In genomic region chr20:44091026-44091425, GRCh38 we compare ENCODE assay signal across 26 cellular contexts.
DNase-seq lines count a peak whose midpoint lies in the region; ATAC-seq, FAIRE-seq and TF ChIP-seq lines count a peak whose summit lies in the region.
"Had no signal": no experiment of that assay in that cellular context is flagged by ENCODE, and none has a peak within 500 bp of the region (broad histone marks: within the 10 kb centered on the region; RNA-seq: fewer than 3 reads in every experiment).

No MANE protein-coding gene starts in this region.

- no peak overlapping the region for H3K23ac ChIP-seq in H1 (ENCODE audit: insufficient read length)
- no peak overlapping the region for H3K23ac ChIP-seq in mesendoderm (ENCODE audit: low read length)

- H3K79me2 ChIP-seq in HCT116 (ENCODE audit: insufficient read depth, low read length) (no peaks in the 10 kb centered on the region), H1 (ENCODE audit: control insufficient read depth in 1 of 2, insufficient read depth in 2 of 2, low read length in 2 of 2) (no peaks in the 10 kb centered on the region), mesendoderm (ENCODE audit: control insufficient read depth, insufficient read depth, low read length) (no peaks in the 10 kb centered on the region)

- TF ChIP-seq POLR2A in HCT116 (IDR thresholded peaks at IDR 0.05; ENCODE audit: borderline replicate concordance, extremely low read depth, insufficient read depth, insufficient read length), result no peak
- no peak for TF ChIP-seq POLR2A in H1 (IDR thresholded peaks at IDR 0.05; ENCODE audit: control extremely low read depth in 1 of 2, low read depth in 2 of 2, low read length in 2 of 2)

- TF ChIP-seq CTCF in AG04450 (IDR thresholded peaks at IDR 0.05; ENCODE audit: low read depth, low read length) (0 out of 2 replicates have a peak, but pooled peaks have one; percentile 3), HCT116 (IDR thresholded peaks at IDR 0.05 in 2 of 3, conservative IDR thresholded peaks at IDR 0.05 in 1 of 3; ENCODE audit: borderline replicate concordance in 1 of 3, insufficient read depth in 1 of 3, low read depth in 2 of 3, low read length in 2 of 3) (no peak), H1 (IDR thresholded peaks at IDR 0.05; ENCODE audit: control extremely low read depth in 1 of 3, insufficient read depth in 1 of 3, low read depth in 1 of 3, low read length in 3 of 3) (peak; percentile 0 to 32 (median 24))

- H3K27me3 ChIP-seq in AG04450 (ENCODE audit: control insufficient read depth, insufficient read depth, low read length), result no peaks in the 10 kb centered on the region
- H3K27me3 ChIP-seq in HCT116 (ENCODE audit: insufficient read depth, low read length), result no peaks in the 10 kb centered on the region
- H3K27me3 ChIP-seq in H1 (replicated peaks in 1 of 4; ENCODE audit: control insufficient read depth in 3 of 4, extremely low read depth in 1 of 4, insufficient read depth in 3 of 4, low read length in 3 of 4), result no peaks in the 10 kb centered on the region
- H3K27me3 ChIP-seq in mesendoderm (ENCODE audit: insufficient read depth, low read length, poor library complexity), result no peaks in the 10 kb centered on the region
- H3K27me3 ChIP-seq: body of pancreas, gastrocnemius medialis had no signal

- H3K9ac ChIP-seq in HCT116 (ENCODE audit: low read length) (no peak overlapping the region), H1 (replicated peaks in 1 of 4; ENCODE audit: extremely low read depth in 1 of 4, low read depth in 3 of 4, low read length in 3 of 4) (no peak overlapping the region), mesendoderm (ENCODE audit: low read length) (no peak overlapping the region)

- H3K9me3 ChIP-seq in AG04450 (ENCODE audit: control insufficient read depth, insufficient read depth, low read length), result no peaks in the 10 kb centered on the region
- no peaks in the 10 kb centered on the region for H3K9me3 ChIP-seq in HCT116 (ENCODE audit: control insufficient read depth in 1 of 2, insufficient read depth in 1 of 2, low read depth in 1 of 2, low read length in 2 of 2)
- H3K9me3 ChIP-seq in H1 (ENCODE audit: insufficient read depth in 2 of 2, low read depth in 1 of 2, low read length in 1 of 2), result no peaks in the 10 kb centered on the region
- H3K9me3 ChIP-seq: body of pancreas, esophagus squamous epithelium, gastrocnemius medialis, transverse colon had no signal

- BruUV-seq in HCT116 (replicated peaks; lab: Mats Ljungman, UMichigan), result no TSS peak

- H3K79me1 ChIP-seq in H1 (ENCODE audit: low read depth, low read length), result no peaks in the 10 kb centered on the region; the same call in 1 of the 2 replicates
- H3K79me1 ChIP-seq in mesendoderm (ENCODE audit: low read length), result no peaks in the 10 kb centered on the region

- H3K56ac ChIP-seq in H1 (replicated peaks; ENCODE audit: insufficient read length, low read depth, low read length) (no peak overlapping the region), mesendoderm (ENCODE audit: low read length) (no peak overlapping the region)

- H3K9me2 ChIP-seq in HCT116 (ENCODE audit: insufficient read depth), result no peaks in the 10 kb centered on the region

- H3K4me3 ChIP-seq in AG04450 (ENCODE audit: low read depth, low read length) (no peak overlapping the region), HCT116 (replicated peaks in 1 of 2; ENCODE audit: low read depth in 1 of 2, low read length in 2 of 2) (no peak overlapping the region), H1 (ENCODE audit: extremely low read depth in 1 of 4, insufficient read depth in 2 of 4, low read depth in 3 of 4, low read length in 4 of 4) (no peak overlapping the region), mesendoderm (ENCODE audit: low read length) (no peak overlapping the region)
- H3K4me3 ChIP-seq: body of pancreas, esophagus squamous epithelium, gastrocnemius medialis, transverse colon had no signal

- H3K4ac ChIP-seq in H1 (replicated peaks; ENCODE audit: insufficient read length, low read depth, low read length) (no peak overlapping the region), mesendoderm (ENCODE audit: low read depth, low read length) (no peak overlapping the region)

- ATAC-seq in HCT116, result peak; percentile 31; the same call in 1 of the 2 replicates
- ATAC-seq in HG02973 (IDR thresholded peaks at IDR 0.05; ENCODE audit: unreplicated experiment), result no peak
- ATAC-seq in GM18909 (IDR thresholded peaks at IDR 0.05; ENCODE audit: poor library complexity, unreplicated experiment), result no peak
- ATAC-seq: activated CD4-positive, alpha-beta T cell treated with anti-CD3 and anti-CD28 coated beads for 36 hours; body of pancreas; gastrocnemius medialis; left cardiac atrium had no signal

- no peak overlapping the region for H3K14ac ChIP-seq in H1 (ENCODE audit: insufficient read length)

- H3K4me1 ChIP-seq in HCT116 (ENCODE audit: control insufficient read depth in 1 of 2, insufficient read depth in 2 of 2, low read length in 2 of 2) (peaks cover 8 to 21% of the 10 kb centered on the region in 2 experiments; a peak in 3 of 4 replicates), H1 (replicated peaks in 1 of 4; ENCODE audit: control insufficient read depth in 3 of 4, insufficient read depth in 4 of 4, low read length in 3 of 4) (no peaks in the 10 kb centered on the region), mesendoderm (ENCODE audit: control insufficient read depth, low read depth, low read length) (no peaks in the 10 kb centered on the region)
- H3K4me1 ChIP-seq: body of pancreas, gastrocnemius medialis, transverse colon had no signal

- no peak overlapping the region for H4K5ac ChIP-seq in H1 (ENCODE audit: insufficient read length, low read depth, low read length)
- H4K5ac ChIP-seq in mesendoderm (ENCODE audit: low read length), result no peak overlapping the region

- FAIRE-seq in H1 (lab: Jason Lieb, UNC), result no peak
- FAIRE-seq: endometrium, GM12892 had no signal

- no peaks in the 10 kb centered on the region for H3K36me3 ChIP-seq in HCT116 (ENCODE audit: control insufficient read depth in 1 of 2, insufficient read depth in 2 of 2, low read length in 2 of 2)
- H3K36me3 ChIP-seq in H1 (ENCODE audit: control insufficient read depth in 2 of 4, insufficient read depth in 4 of 4, low read length in 3 of 4), result no peaks in the 10 kb centered on the region
- H3K36me3 ChIP-seq in mesendoderm (ENCODE audit: control insufficient read depth, insufficient read depth, low read length), result no peaks in the 10 kb centered on the region
- H3K36me3 ChIP-seq: esophagus squamous epithelium, gastrocnemius medialis, transverse colon had no signal

- H3K4me2 ChIP-seq in HCT116 (ENCODE audit: low read length) (no peak overlapping the region), H1 (ENCODE audit: insufficient read depth in 1 of 2, low read depth in 2 of 2, low read length in 2 of 2) (no peak overlapping the region), mesendoderm (ENCODE audit: low read length) (no peak overlapping the region)

- H2BK12ac ChIP-seq in H1 (ENCODE audit: low read depth, low read length), result no peak overlapping the region

- H4K8ac ChIP-seq in H1 (ENCODE audit: extremely low read depth, insufficient read depth, low read length), result no peak overlapping the region
- no peak overlapping the region for H4K8ac ChIP-seq in mesendoderm (ENCODE audit: low read depth, low read length)

- H3K18ac ChIP-seq in H1 (ENCODE audit: extremely low read depth, low read length) (no peak overlapping the region), mesendoderm (ENCODE audit: low read length) (no peak overlapping the region)

- H2AFZ ChIP-seq in HCT116 (ENCODE audit: low read depth, low read length, poor library complexity, severe bottlenecking), result peak overlapping the region; percentile 25
- no peak overlapping the region for H2AFZ ChIP-seq in H1 (ENCODE audit: low read length)

- no peak overlapping the region for H2BK15ac ChIP-seq in H1 (ENCODE audit: low read length)
- no peak overlapping the region for H2BK15ac ChIP-seq in mesendoderm (replicated peaks; ENCODE audit: low read depth)

- H4K20me1 ChIP-seq in HCT116 (ENCODE audit: insufficient read depth) (no peaks in the 10 kb centered on the region), H1 (replicated peaks in 1 of 2; ENCODE audit: control insufficient read depth in 1 of 2, insufficient read depth in 2 of 2, low read length in 2 of 2) (no peaks in the 10 kb centered on the region)

- H3K23me2 ChIP-seq in H1 (ENCODE audit: low read depth, low read length), result no peaks in the 10 kb centered on the region

- RAD21 ChIA-PET in HCT116 (lab: Charles Lee; ENCODE audit: low non-redundant PET in 1 of 2, low total read pairs in 2 of 2, uncharacterized antibody in 2 of 2, unreplicated experiment in 2 of 2), result no interaction called here

- H2BK20ac ChIP-seq in H1 (ENCODE audit: low read length), result no peak overlapping the region

- H4K91ac ChIP-seq in H1 (replicated peaks; ENCODE audit: insufficient read length, low read length), result no peak overlapping the region

- no peak for TF ChIP-seq RAD21 in HCT116 (IDR thresholded peaks at IDR 0.05; ENCODE audit: low read depth)
- TF ChIP-seq RAD21 in H1 (IDR thresholded peaks at IDR 0.05 in 1 of 2, conservative IDR thresholded peaks at IDR 0.05 in 1 of 2; ENCODE audit: low read depth in 2 of 2, low read length in 2 of 2), result peak in 1 of 2 experiments; percentile 33; a peak in 2 of 4 replicates

- no peak overlapping the region for H2AK5ac ChIP-seq in H1 (ENCODE audit: low read depth, low read length)
- H2AK5ac ChIP-seq in mesendoderm (ENCODE audit: low read length), result no peak overlapping the region

- H2BK120ac ChIP-seq in H1 (replicated peaks; ENCODE audit: low read depth, low read length) (no peak overlapping the region), mesendoderm (ENCODE audit: low read depth, low read length) (no peak overlapping the region)

- H2BK5ac ChIP-seq in H1 (ENCODE audit: low read depth, low read length), result no peak overlapping the region
- H2BK5ac ChIP-seq in mesendoderm (ENCODE audit: low read length), result no peak overlapping the region

- intact Hi-C loops in HCT116 (cut with micrococcal nuclease), result no loop called here

- 84% methylated on average over 4 of the region's 4 CpGs; no CpG with 5 or more reads in 1 of the 2 experiments for WGBS in H1 (ENCODE audit: extremely low coverage in 1 of 2, insufficient coverage in 1 of 2, insufficient read length in 1 of 2, insufficient replicate concordance in 2 of 2, low coverage in 1 of 2, low lambda C conversion rate in 2 of 2, missing lambda C conversion rate in 1 of 2), 2 experiments
- WGBS in mesendoderm (ENCODE audit: extremely low coverage, insufficient coverage, low lambda C conversion rate), result no CpG with 5 or more reads among the region's 4 CpGs

- POLR2A ChIA-PET in AG04450 (lab: Yijun Ruan, JAX), result no interaction called here
- POLR2A ChIA-PET in HCT116 (lab: Charles Lee), result no interaction called here
- POLR2A ChIA-PET in H1 (lab: Charles Lee; ENCODE audit: partially characterized antibody), result no interaction called here

- no peak overlapping the region for H3K27ac ChIP-seq in AG04450 (ENCODE audit: low read depth, low read length)
- H3K27ac ChIP-seq in HCT116 (ENCODE audit: low read depth, low read length), result no peak overlapping the region
- H3K27ac ChIP-seq in H1 (ENCODE audit: low read depth, low read length), result no peak overlapping the region
- H3K27ac ChIP-seq in mesendoderm (ENCODE audit: low read depth, low read length), result no peak overlapping the region
- H3K27ac ChIP-seq: body of pancreas, gastrocnemius medialis, transverse colon had no signal

- CTCF ChIA-PET in AG04450 (lab: Charles Lee) (interaction anchor here (1.1 to 2.3 kb wide), 6 partner anchors 10 to 642 kb away, joined by 4 to 15 read pairs (median 7); partner anchors contain the start of gene SRSF6), HCT116 (lab: Charles Lee) (interaction anchor here (1.4 to 2.9 kb wide), 3 partner anchors 35 to 642 kb away, joined by 3 to 9 read pairs (median 7); no protein-coding TSS in a partner anchor), H1 (lab: Charles Lee; ENCODE audit: partially characterized antibody) (interaction anchor here (0.7 to 1.4 kb wide), 7 partner anchors 10 to 552 kb away, joined by 3 to 5 read pairs (median 3); no protein-coding TSS in a partner anchor)

- no peak for TF ChIP-seq EP300 in H1 (IDR thresholded peaks at IDR 0.05; ENCODE audit: borderline replicate concordance in 1 of 2, low read depth in 2 of 2, low read length in 2 of 2)

- DNase-seq in AG04450 (ENCODE audit: low read depth, low spot score) (no peak), HCT116 (ENCODE audit: low read depth, low spot score) (no peak), H1 (ENCODE audit: low read depth in 1 of 2, low spot score in 2 of 2) (no peak), mesendoderm (peak; percentile 54), NAMALWA (ENCODE audit: low spot score) (no peak)
- DNase-seq in stimulated activated CD4-positive, alpha-beta T cell treated with anti-CD3 and anti-CD28 coated beads, Interleukin-4, amount 100 ng/mL, for 24 hours, result no peak
- DNase-seq: activated CD4-positive, alpha-beta T cell treated with anti-CD3 and anti-CD28 coated beads for 36 hours; activated naive CD4-positive, alpha-beta T cell treated with anti-CD3 and anti-CD28 coated beads, Interleukin-2, amount 50 U/mL, for 16 hours; body of pancreas; C1 segment of cervical spinal cord; COR-L47; dermis blood vessel endothelial cell; DMS53; esophagus squamous epithelium; left cardiac atrium; NCI-H1417; NCI-H2029; NCI-H526 treated with DMSO at 0.1 percent for 48 hours; NK-92 treated with Interleukin-12 subunit alpha and Interleukin-12 subunit beta, amount 100 ng/mL, for 24 hours; stimulated activated CD4-positive, alpha-beta T cell treated with anti-CD3 and anti-CD28 coated beads, Interleukin-4, amount 100 ng/mL, for 4 hours; transverse colon had no signal

Comparison
In these comparisons a context has a peak if more than half of its experiments do, and no peak if none do; other contexts are left out.
1. CTCF ChIP-seq: peak in AG04450 (single experiment) and H1 (3 of 3); none in HCT116 (0 of 3).